In genomic region chr19:29266001-29266400, GRCh38 we compare ENCODE assay signal across 21 cellular contexts. TPM values are rescaled to one million over a fixed set of nuclear protein-coding genes. Genes with fewer than 3 reads are reported as not detected.
DNase-seq lines count a peak whose midpoint lies in the region; ATAC-seq, FAIRE-seq and TF ChIP-seq lines count a peak whose summit lies in the region.
"Had no signal": no experiment of that assay in that cellular context is flagged by ENCODE, and none has a peak within 500 bp of the region (broad histone marks: within the 10 kb centered on the region; RNA-seq: fewer than 3 reads in every experiment).

No MANE protein-coding gene starts in this region.

- POLR2A ChIA-PET in HEK293 (lab: Yijun Ruan, JAX) = no interaction called here

- no peak overlapping the region for H2BK5ac ChIP-seq in H9 (ENCODE audit: insufficient read length, low read length)

- no peaks in the 10 kb centered on the region for H4K20me1 ChIP-seq in H9 (ENCODE audit: control insufficient read depth, insufficient read depth, insufficient read length)

- no peak overlapping the region for H3K9ac ChIP-seq in H9 (ENCODE audit: extremely low read depth, insufficient read length, low read length)
- H3K9ac ChIP-seq: GM23248 had no signal

- no peak overlapping the region for H2BK15ac ChIP-seq in H9 (ENCODE audit: low read depth, low read length)

- intact Hi-C loops in sciatic nerve (cut with DNase I) = no loop called here

- no peak overlapping the region for H2BK20ac ChIP-seq in H9 (ENCODE audit: low read depth, low read length, poor library complexity, severe bottlenecking)

- H3K9me3 Mint-ChIP-seq in H9 = peaks cover 1% of the 10 kb centered on the region in 2 experiments; a peak in 2 of 5 replicates

- no peak overlapping the region for H3K18ac ChIP-seq in H9 (ENCODE audit: insufficient read length, low read depth, low read length)

- no peak overlapping the region for H4K91ac ChIP-seq in H9 (ENCODE audit: insufficient read length, low read depth, low read length)

- no peak overlapping the region; the same call in 1 of the 2 replicates for H3K14ac ChIP-seq in H9 (ENCODE audit: insufficient read depth, low read length)

- no peak overlapping the region for H3K4me2 ChIP-seq in H9 (ENCODE audit: insufficient read depth, insufficient read length, low read length)

- peaks cover 25 to 30% of the 10 kb centered on the region in 2 experiments for H3K4me1 Mint-ChIP-seq in H9
- H3K4me1 Mint-ChIP-seq: CD14-positive monocyte had no signal

- no peak overlapping the region for H4K8ac ChIP-seq in H9 (replicated peaks; ENCODE audit: insufficient read length, low read depth, low read length)

- H4K5ac ChIP-seq in H9 (ENCODE audit: insufficient read length, low read depth, low read length) = no peak overlapping the region

- H3K4me3 ChIP-seq in HEK293 (ENCODE audit: low read depth, low read length) = no peak overlapping the region
- no peak overlapping the region for H3K4me3 ChIP-seq in right atrium auricular region
- H3K4me3 ChIP-seq: GM23248 had no signal

- H3K79me1 ChIP-seq in H9 (ENCODE audit: insufficient read depth, low read depth, low read length, poor library complexity, severe bottlenecking) = no peaks in the 10 kb centered on the region

- no peak overlapping the region for H2BK12ac ChIP-seq in H9 (ENCODE audit: insufficient read length, low read depth, low read length)

- no peak overlapping the region for H2AK5ac ChIP-seq in H9 (ENCODE audit: insufficient read length, low read length)

- H3T11ph ChIP-seq in H9 (ENCODE audit: low read length) = no peak overlapping the region

- H3K27me3 ChIP-seq in H9 (ENCODE audit: insufficient read depth, low read length) = no peaks in the 10 kb centered on the region; the same call in 1 of the 2 replicates
- no peaks in the 10 kb centered on the region for H3K27me3 ChIP-seq in right atrium auricular region

- peaks cover 7% of the 10 kb centered on the region for H3K27me3 Mint-ChIP-seq in H9 (ENCODE audit: low read depth)

- ATAC-seq in sciatic nerve = no peak
- no peak for ATAC-seq in HG03108 (IDR thresholded peaks at IDR 0.05; ENCODE audit: unreplicated experiment)
- ATAC-seq: CD8-positive, alpha-beta T cell; HepG2 had no signal

- H3K36me3 ChIP-seq in HEK293 (ENCODE audit: control insufficient read depth in 2 of 2, insufficient read depth in 1 of 2, low read length in 2 of 2) (no peaks in the 10 kb centered on the region), right atrium auricular region (no peaks in the 10 kb centered on the region)

- no peaks in the 10 kb centered on the region for H3K23me2 ChIP-seq in H9 (ENCODE audit: insufficient read length, low read depth, low read length, poor library complexity, severe bottlenecking)

- H2BK120ac ChIP-seq in H9 (ENCODE audit: low read depth, low read length, poor library complexity, severe bottlenecking) = no peak overlapping the region

- no peak for FAIRE-seq in frontal cortex (lab: Jason Lieb, UNC)
- FAIRE-seq: D721Med, G401.6, GM12891, H54, HepG2, HTR-8/SVneo had no signal

- H3K27ac Mint-ChIP-seq in H9 = peak overlapping the region in 1 of 3 experiments; percentile 40; a peak in 1 of 7 replicates
- H3K27ac Mint-ChIP-seq: CD8-positive, alpha-beta T cell had no signal

- DNase-seq in H9 (peak; percentile 15), mesenteric fat pad (ENCODE audit: low spot score) (peak; percentile 77), sciatic nerve (ENCODE audit: low spot score) (peak; percentile 14), right atrium auricular region (ENCODE audit: low spot score) (no peak), frontal cortex (ENCODE audit: low spot score in 2 of 2) (no peak), NCI-H128 (lab: John Stamatoyannopoulos, UW; ENCODE audit: unreplicated experiment) (no peak)
- DNase-seq: COR-L47, DMS153, DMS79 treated with DMSO at 0.1 percent for 48 hours, EL, GM23248 had no signal

- no peak overlapping the region for H3K4ac ChIP-seq in H9 (ENCODE audit: low read depth, low read length)

- H3K56ac ChIP-seq in H9 (ENCODE audit: insufficient read length, low read depth, low read length) = no peak overlapping the region

- H3K27ac ChIP-seq in H9 (ENCODE audit: insufficient read length, low read depth, low read length) (no peak overlapping the region), HEK293 (ENCODE audit: extremely low read depth, low read depth, low read length) (no peak overlapping the region), right atrium auricular region (no peak overlapping the region)
- H3K27ac ChIP-seq: GM23248 had no signal

- peaks cover 0 to under 1% (median 0%) of the 10 kb centered on the region in 3 experiments; a peak in 2 of 7 replicates for H3K36me3 Mint-ChIP-seq in H9 (ENCODE audit: insufficient read depth in 1 of 3, low read depth in 3 of 3)
- H3K36me3 Mint-ChIP-seq: CD14-positive monocyte; CD8-positive, alpha-beta T cell had no signal

- H3K4me3 Mint-ChIP-seq in H9 = no peak overlapping the region
- H3K4me3 Mint-ChIP-seq: CD14-positive monocyte; CD8-positive, alpha-beta T cell had no signal

- no peak overlapping the region for H2AFZ ChIP-seq in H9 (ENCODE audit: low read length)
- H2AFZ ChIP-seq: GM23248 had no signal

- TF ChIP-seq CTCF in H9 (conservative IDR thresholded peaks at IDR 0.05) (no peak), HEK293 (tag by site-specific recombination; IDR thresholded peaks at IDR 0.05) (no peak), right atrium auricular region (IDR thresholded peaks at IDR 0.05) (no peak)

- WGBS in H9 (ENCODE audit: extremely low coverage, insufficient read length, low lambda C conversion rate) = no CpG with 5 or more reads among the region's 4 CpGs

- H3K79me2 ChIP-seq in H9 (ENCODE audit: insufficient read depth, low read length) = no peaks in the 10 kb centered on the region

- CTCF ChIA-PET in HEK293 (lab: Yijun Ruan, JAX) = interaction anchor here (0.9 to 6.6 kb wide), 6 partner anchors 9 to 969 kb away, joined by 3 to 60 read pairs (median 4); no protein-coding TSS in a partner anchor

- H3K9me3 ChIP-seq in H9 (ENCODE audit: control insufficient read depth, low read depth, low read length) (no peaks in the 10 kb centered on the region), HEK293 (ENCODE audit: control insufficient read depth, insufficient read depth, low read depth, low read length) (no peaks in the 10 kb centered on the region), right atrium auricular region (no peaks in the 10 kb centered on the region)

- H3K23ac ChIP-seq in H9 (ENCODE audit: insufficient read length, low read depth, low read length) = no peak overlapping the region

- H3K4me1 ChIP-seq in H9 (ENCODE audit: insufficient read depth, low read length) (no peaks in the 10 kb centered on the region), HEK293 (ENCODE audit: control insufficient read depth, insufficient read depth, low read length) (no peaks in the 10 kb centered on the region), right atrium auricular region (peaks cover 0 to 8% of the 10 kb centered on the region in 2 donors)

TF ChIP-seq in HEK293, 187 proteins besides CTCF, POLR2A, EP300 and RAD21:
- TF ChIP-seq ZIC2 (tag by site-specific recombination; IDR thresholded peaks at IDR 0.05) (peak; percentile 65; the same call in 1 of the 2 replicates), ZBTB20 (tag by site-specific recombination; IDR thresholded peaks at IDR 0.05) (no peak), ZNF600 (tag by site-specific recombination; IDR thresholded peaks at IDR 0.05) (no peak), ZNF280C (tag by site-specific recombination; IDR thresholded peaks at IDR 0.05) (no peak)

RNA-seq across cellular contexts. Expression of gene UQCRFS1, which starts 53.0 kb away (rescaled TPM):
- 46.1 and 46.4 TPM in 2 replicates for total RNA-seq in H9 (2021)
- 36.7 TPM for total RNA-seq in mesenteric fat pad
- 14.5 TPM for total RNA-seq in sciatic nerve
- total RNA-seq in right atrium auricular region = 100 to 1,000 TPM in 1 of 2 donors, 10 to 100 TPM in 1; 87.4 to 120 TPM
- total RNA-seq in frontal cortex = 36.3 TPM

Comparison
In these comparisons a context has a peak if more than half of its experiments do, and no peak if none do; other contexts are left out.
1. DNase-seq: peak in H9 (single experiment), mesenteric fat pad (single experiment) and sciatic nerve (single experiment); none in right atrium auricular region (single experiment), frontal cortex (0 of 2) and NCI-H128 (single experiment).